In genomic region chr15:24764375-24765171, GRCh38 we compare ENCODE assay signal across 16 cellular contexts.
DNase-seq lines count a peak whose midpoint lies in the region; ATAC-seq, FAIRE-seq and TF ChIP-seq lines count a peak whose summit lies in the region.
"Had no signal": no experiment of that assay in that cellular context is flagged by ENCODE, and none has a peak within 500 bp of the region (broad histone marks: within the 10 kb centered on the region; RNA-seq: fewer than 3 reads in every experiment).

No MANE protein-coding gene starts in this region.

- peaks cover 44 to 67% of the 10 kb centered on the region in 2 experiments for H3K9me3 Mint-ChIP-seq in H9
- peaks cover 8 to 26% (median 18%) of the 10 kb centered on the region in 5 donors for H3K9me3 Mint-ChIP-seq in CD8-positive, alpha-beta memory T cell
- H3K9me3 Mint-ChIP-seq in WTC11 = peaks cover 42% of the 10 kb centered on the region

- H3K27me3 Mint-ChIP-seq in H9 (ENCODE audit: low read depth) (no peaks in the 10 kb centered on the region; the same call in 1 of the 2 replicates), WTC11 (ENCODE audit: low read depth) (no peaks in the 10 kb centered on the region)
- no peaks in the 10 kb centered on the region for H3K27me3 Mint-ChIP-seq in CD8-positive, alpha-beta memory T cell
- H3K27me3 Mint-ChIP-seq: B cell had no signal

- H2AK5ac ChIP-seq in H9 (ENCODE audit: insufficient read length, low read length) (no peak overlapping the region), H1 (ENCODE audit: low read depth, low read length) (no peak overlapping the region)

- no peak overlapping the region for H2BK12ac ChIP-seq in H9 (ENCODE audit: insufficient read length, low read depth, low read length)
- H2BK12ac ChIP-seq in H1 (ENCODE audit: low read depth, low read length) = no peak overlapping the region

- no peak overlapping the region for H3K4me3 ChIP-seq in BLaER1 treated with 17β-estradiol and CSF1 and Interleukin-3, amounts not matched to agents 10 nM and 100 nM
- H3K4me3 ChIP-seq in H1 (ENCODE audit: extremely low read depth in 1 of 4, insufficient read depth in 2 of 4, low read depth in 3 of 4, low read length in 4 of 4) (no peak overlapping the region), H7 (ENCODE audit: insufficient read depth, low read depth, low read length) (no peak overlapping the region)
- no peak overlapping the region for H3K4me3 ChIP-seq in CD8-positive, alpha-beta memory T cell (ENCODE audit: low read length)
- H3K4me3 ChIP-seq: GM23248, K562 had no signal

- peak overlapping the region in 2 of 11 experiments; percentile 39 to 56; a peak in 3 of 22 replicates for H3K27ac ChIP-seq in BLaER1 treated with 17β-estradiol and CSF1 and Interleukin-3, amounts not matched to agents 10 nM and 100 nM
- no peak overlapping the region for H3K27ac ChIP-seq in H9 (ENCODE audit: insufficient read length, low read depth, low read length)
- peak overlapping the region; percentile 91 for H3K27ac ChIP-seq in KOPT-K1 (ENCODE audit: low read depth, low read length, poor library complexity, severe bottlenecking)
- H3K27ac ChIP-seq in H1 (ENCODE audit: low read depth, low read length) = no peak overlapping the region
- no peak overlapping the region for H3K27ac ChIP-seq in CD8-positive, alpha-beta memory T cell (ENCODE audit: low read depth, low read length)
- H3K27ac ChIP-seq: GM23248 had no signal

- TF ChIP-seq EP300 in H1 (IDR thresholded peaks at IDR 0.05; ENCODE audit: borderline replicate concordance in 1 of 2, low read depth in 2 of 2, low read length in 2 of 2) = no peak

- H2BK15ac ChIP-seq in H9 (ENCODE audit: low read depth, low read length) (no peak overlapping the region), H1 (ENCODE audit: low read length) (no peak overlapping the region)

- peak overlapping the region in 2 of 3 experiments; percentile 18 to 87; a peak in 2 of 7 replicates for H3K27ac Mint-ChIP-seq in H9
- no peak overlapping the region for H3K27ac Mint-ChIP-seq in CD8-positive, alpha-beta memory T cell
- H3K27ac Mint-ChIP-seq in WTC11 = no peak overlapping the region
- H3K27ac Mint-ChIP-seq: B cell; CD8-positive, alpha-beta T cell had no signal

- H3K9me3 ChIP-seq in BLaER1 treated with 17β-estradiol and CSF1 and Interleukin-3, amounts not matched to agents 10 nM and 100 nM (replicated peaks in 1 of 11) = no peaks in the 10 kb centered on the region
- peaks cover 7% of the 10 kb centered on the region for H3K9me3 ChIP-seq in H9 (ENCODE audit: control insufficient read depth, low read depth, low read length)
- H3K9me3 ChIP-seq in KOPT-K1 (ENCODE audit: insufficient read depth, low read length, poor library complexity, severe bottlenecking) = peaks cover 38% of the 10 kb centered on the region
- H3K9me3 ChIP-seq in H1 (ENCODE audit: insufficient read depth in 2 of 2, low read depth in 1 of 2, low read length in 1 of 2) = peaks cover 0 to 7% of the 10 kb centered on the region in 2 experiments; a peak in 2 of 4 replicates
- H3K9me3 ChIP-seq in CD8-positive, alpha-beta memory T cell (ENCODE audit: low read length) = no peaks in the 10 kb centered on the region

- H3K56ac ChIP-seq in H9 (ENCODE audit: insufficient read length, low read depth, low read length) (no peak overlapping the region), H1 (replicated peaks; ENCODE audit: insufficient read length, low read depth, low read length) (no peak overlapping the region)

- H3K18ac ChIP-seq in H9 (ENCODE audit: insufficient read length, low read depth, low read length) (no peak overlapping the region), H1 (ENCODE audit: extremely low read depth, low read length) (no peak overlapping the region)

- TF ChIP-seq RAD21 in H1 (IDR thresholded peaks at IDR 0.05 in 1 of 2, conservative IDR thresholded peaks at IDR 0.05 in 1 of 2; ENCODE audit: low read depth in 2 of 2, low read length in 2 of 2) = no peak

- CTCF ChIA-PET in H1 (lab: Charles Lee; ENCODE audit: partially characterized antibody) (interaction anchor here (0.6 to 1.8 kb wide), 3 partner anchors 81 to 1121 kb away, joined by 3 read pairs; no protein-coding TSS in a partner anchor), WTC11 (lab: Charles Lee) (interaction anchor here (1.3 to 1.7 kb wide), 2 partner anchors 9 to 21 kb away, joined by 3 to 7 read pairs; no protein-coding TSS in a partner anchor)
- CTCF ChIA-PET in CD8-positive, alpha-beta memory T cell (lab: Charles Lee) = no interaction called here

- 100% methylated on average over 1 of the region's 7 CpGs for WGBS in H9 (ENCODE audit: extremely low coverage, insufficient read length, low lambda C conversion rate)
- 87% methylated on average over 7 of the region's 7 CpGs; no CpG with 5 or more reads in 1 of the 2 experiments for WGBS in H1 (ENCODE audit: extremely low coverage in 1 of 2, insufficient coverage in 1 of 2, insufficient read length in 1 of 2, insufficient replicate concordance in 2 of 2, low coverage in 1 of 2, low lambda C conversion rate in 2 of 2, missing lambda C conversion rate in 1 of 2), 2 experiments

- H3K79me2 ChIP-seq in H9 (ENCODE audit: insufficient read depth, low read length) (no peaks in the 10 kb centered on the region), H1 (ENCODE audit: control insufficient read depth in 1 of 2, insufficient read depth in 2 of 2, low read length in 2 of 2) (no peaks in the 10 kb centered on the region)

- H3K4me2 ChIP-seq in BLaER1 treated with 17β-estradiol and CSF1 and Interleukin-3, amounts not matched to agents 10 nM and 100 nM = peak overlapping the region in 8 of 11 experiments; percentile 31 to 70 (median 50); a peak in 16 of 22 replicates
- H3K4me2 ChIP-seq in H9 (ENCODE audit: insufficient read depth, insufficient read length, low read length) (no peak overlapping the region), H1 (ENCODE audit: insufficient read depth in 1 of 2, low read depth in 2 of 2, low read length in 2 of 2) (no peak overlapping the region)

- H3K79me1 ChIP-seq in H9 (ENCODE audit: insufficient read depth, low read depth, low read length, poor library complexity, severe bottlenecking) = no peaks in the 10 kb centered on the region
- no peaks in the 10 kb centered on the region for H3K79me1 ChIP-seq in H1 (ENCODE audit: low read depth, low read length)

- H2BK120ac ChIP-seq in H9 (ENCODE audit: low read depth, low read length, poor library complexity, severe bottlenecking) (no peak overlapping the region), H1 (replicated peaks; ENCODE audit: low read depth, low read length) (no peak overlapping the region)

- H3K14ac ChIP-seq in H9 (ENCODE audit: insufficient read depth, low read length) (no peak overlapping the region), H1 (ENCODE audit: insufficient read length) (no peak overlapping the region)

- POLR2A ChIA-PET in H1 (lab: Charles Lee; ENCODE audit: partially characterized antibody) (interaction anchor here (0.7 kb wide), 1 partner anchor 53 kb away, joined by 3 read pairs; no protein-coding TSS in a partner anchor), WTC11 (lab: Charles Lee) (no interaction called here)
- POLR2A ChIA-PET in CD8-positive, alpha-beta memory T cell (lab: Charles Lee) = no interaction called here

- no peak overlapping the region for H4K8ac ChIP-seq in H9 (replicated peaks; ENCODE audit: insufficient read length, low read depth, low read length)
- peak overlapping the region; percentile 57; the same call in 1 of the 2 replicates for H4K8ac ChIP-seq in H1 (ENCODE audit: extremely low read depth, insufficient read depth, low read length)

- H2AFZ ChIP-seq in H9 (ENCODE audit: low read length) (no peak overlapping the region), H1 (ENCODE audit: low read length) (no peak overlapping the region)
- H2AFZ ChIP-seq: GM23248 had no signal

- H3K36me3 ChIP-seq in BLaER1 treated with 17β-estradiol and CSF1 and Interleukin-3, amounts not matched to agents 10 nM and 100 nM = no peaks in the 10 kb centered on the region
- H3K36me3 ChIP-seq in KOPT-K1 (ENCODE audit: insufficient read depth, low read length) (no peaks in the 10 kb centered on the region), H1 (ENCODE audit: control insufficient read depth in 2 of 4, insufficient read depth in 4 of 4, low read length in 3 of 4) (no peaks in the 10 kb centered on the region), H7 (replicated peaks; ENCODE audit: control insufficient read depth, insufficient read depth, low read length) (no peaks in the 10 kb centered on the region)
- no peaks in the 10 kb centered on the region for H3K36me3 ChIP-seq in CD8-positive, alpha-beta memory T cell (ENCODE audit: insufficient read depth, low read length)

- H3K4ac ChIP-seq in H9 (ENCODE audit: low read depth, low read length) (no peak overlapping the region), H1 (replicated peaks; ENCODE audit: insufficient read length, low read depth, low read length) (no peak overlapping the region)

- 0 out of 22 replicates have a peak overlapping the region, but pooled peaks of 1 of the 11 experiments have one; percentile 34 for H3K9ac ChIP-seq in BLaER1 treated with 17β-estradiol and CSF1 and Interleukin-3, amounts not matched to agents 10 nM and 100 nM
- H3K9ac ChIP-seq in H9 (ENCODE audit: extremely low read depth, insufficient read length, low read length) (no peak overlapping the region), H1 (replicated peaks in 1 of 4; ENCODE audit: extremely low read depth in 1 of 4, low read depth in 3 of 4, low read length in 3 of 4) (no peak overlapping the region)
- H3K9ac ChIP-seq: GM23248 had no signal

- peaks cover 0 to 25% (median 14%) of the 10 kb centered on the region in 10 experiments; a peak in 13 of 20 replicates for H3K4me1 ChIP-seq in BLaER1 treated with 17β-estradiol and CSF1 and Interleukin-3, amounts not matched to agents 10 nM and 100 nM
- no peaks in the 10 kb centered on the region for H3K4me1 ChIP-seq in H9 (ENCODE audit: insufficient read depth, low read length)
- H3K4me1 ChIP-seq in H1 (replicated peaks in 1 of 4; ENCODE audit: control insufficient read depth in 3 of 4, insufficient read depth in 4 of 4, low read length in 3 of 4) = no peaks in the 10 kb centered on the region; a peak in 1 of 7 replicates
- H3K4me1 ChIP-seq in CD8-positive, alpha-beta memory T cell (ENCODE audit: insufficient read depth, low read length) = no peaks in the 10 kb centered on the region
- H3K4me1 ChIP-seq: Caco-2 had no signal

- no peak overlapping the region for H2BK5ac ChIP-seq in H9 (ENCODE audit: insufficient read length, low read length)
- no peak overlapping the region for H2BK5ac ChIP-seq in H1 (ENCODE audit: low read depth, low read length)

- no peak overlapping the region for H4K5ac ChIP-seq in H9 (ENCODE audit: insufficient read length, low read depth, low read length)
- no peak overlapping the region for H4K5ac ChIP-seq in H1 (ENCODE audit: insufficient read length, low read depth, low read length)

- no peak overlapping the region for H3T11ph ChIP-seq in H9 (ENCODE audit: low read length)

- H3K4me3 Mint-ChIP-seq in H9 (no peak overlapping the region), WTC11 (no peak overlapping the region)
- no peak overlapping the region for H3K4me3 Mint-ChIP-seq in CD8-positive, alpha-beta memory T cell
- H3K4me3 Mint-ChIP-seq: B cell; CD14-positive monocyte; CD8-positive, alpha-beta T cell had no signal

- H4K91ac ChIP-seq in H9 (ENCODE audit: insufficient read length, low read depth, low read length) (no peak overlapping the region), H1 (replicated peaks; ENCODE audit: insufficient read length, low read length) (no peak overlapping the region)

- no peak for FAIRE-seq in H1 (lab: Jason Lieb, UNC)
- FAIRE-seq: A204.1, K562 had no signal

- H3K36me3 Mint-ChIP-seq in H9 (ENCODE audit: insufficient read depth in 1 of 3, low read depth in 3 of 3) (peaks cover 0 to 2% (median 0%) of the 10 kb centered on the region in 3 experiments; a peak in 1 of 7 replicates), WTC11 (peaks cover 11% of the 10 kb centered on the region)
- no peaks in the 10 kb centered on the region for H3K36me3 Mint-ChIP-seq in CD8-positive, alpha-beta memory T cell
- H3K36me3 Mint-ChIP-seq: CD14-positive monocyte; CD8-positive, alpha-beta T cell had no signal

- H3K4me1 Mint-ChIP-seq in H9 = peaks cover 22 to 36% of the 10 kb centered on the region in 2 experiments
- no peaks in the 10 kb centered on the region for H3K4me1 Mint-ChIP-seq in CD8-positive, alpha-beta memory T cell
- H3K4me1 Mint-ChIP-seq in WTC11 = peaks cover 38% of the 10 kb centered on the region
- H3K4me1 Mint-ChIP-seq: B cell, CD14-positive monocyte had no signal

- DNase-seq in H9 = no peak
- no peak for DNase-seq in H1 (ENCODE audit: low read depth in 1 of 2, low spot score in 2 of 2)
- DNase-seq in H7 = no peak
- DNase-seq in CD8-positive, alpha-beta memory T cell = no peak
- DNase-seq in WTC11 (ENCODE audit: low spot score) = no peak
- DNase-seq: Caco-2; CD8-positive, alpha-beta T cell; GF-D8; GM23248 had no signal

- no peaks in the 10 kb centered on the region for H3K23me2 ChIP-seq in H9 (ENCODE audit: insufficient read length, low read depth, low read length, poor library complexity, severe bottlenecking)
- H3K23me2 ChIP-seq in H1 (ENCODE audit: low read depth, low read length) = no peaks in the 10 kb centered on the region

- H4K20me1 ChIP-seq in BLaER1 treated with 17β-estradiol and CSF1 and Interleukin-3, amounts not matched to agents 10 nM and 100 nM = no peaks in the 10 kb centered on the region
- H4K20me1 ChIP-seq in H9 (ENCODE audit: control insufficient read depth, insufficient read depth, insufficient read length) = no peaks in the 10 kb centered on the region
- no peaks in the 10 kb centered on the region for H4K20me1 ChIP-seq in H1 (replicated peaks in 1 of 2; ENCODE audit: control insufficient read depth in 1 of 2, insufficient read depth in 2 of 2, low read length in 2 of 2)

- H3K23ac ChIP-seq in H9 (ENCODE audit: insufficient read length, low read depth, low read length) (no peak overlapping the region), H1 (ENCODE audit: insufficient read length) (no peak overlapping the region)

- no peak for ATAC-seq in WTC11
- ATAC-seq: CD8-positive, alpha-beta T cell; HCT116; K562 had no signal

- H2BK20ac ChIP-seq in H9 (ENCODE audit: low read depth, low read length, poor library complexity, severe bottlenecking) (no peak overlapping the region), H1 (ENCODE audit: low read length) (no peak overlapping the region)

- no peaks in the 10 kb centered on the region for H3K27me3 ChIP-seq in BLaER1 treated with 17β-estradiol and CSF1 and Interleukin-3, amounts not matched to agents 10 nM and 100 nM
- H3K27me3 ChIP-seq in H9 (ENCODE audit: insufficient read depth, low read length) (no peaks in the 10 kb centered on the region), H1 (replicated peaks in 1 of 4; ENCODE audit: control insufficient read depth in 3 of 4, extremely low read depth in 1 of 4, insufficient read depth in 3 of 4, low read length in 3 of 4) (no peaks in the 10 kb centered on the region), H7 (ENCODE audit: control insufficient read depth, insufficient read depth, low read length) (no peaks in the 10 kb centered on the region)
- no peaks in the 10 kb centered on the region for H3K27me3 ChIP-seq in CD8-positive, alpha-beta memory T cell (ENCODE audit: insufficient read depth, low read length, poor library complexity, severe bottlenecking)

- no peak for TF ChIP-seq CTCF in H9 (conservative IDR thresholded peaks at IDR 0.05)
- no peak for TF ChIP-seq CTCF in H1 (IDR thresholded peaks at IDR 0.05; ENCODE audit: control extremely low read depth in 1 of 3, insufficient read depth in 1 of 3, low read depth in 1 of 3, low read length in 3 of 3)
- TF ChIP-seq CTCF in WTC11 (IDR thresholded peaks at IDR 0.05) = no peak

- no peak for TF ChIP-seq POLR2A in H1 (IDR thresholded peaks at IDR 0.05; ENCODE audit: control extremely low read depth in 1 of 2, low read depth in 2 of 2, low read length in 2 of 2)

Comparison
In these comparisons a context has a peak if more than half of its experiments do, and no peak if none do; other contexts are left out.
1. H3K4me2 ChIP-seq: peak in BLaER1 treated with 17β-estradiol and CSF1 and Interleukin-3, amounts not matched to agents 10 nM and 100 nM (8 of 11); none in H9 (single experiment) and H1 (0 of 2).
2. H3K27ac Mint-ChIP-seq: peak in H9 (2 of 3); none in CD8-positive, alpha-beta memory T cell (0 of 8) and WTC11 (single experiment).